In genomic region chrX:140762061-140762460, GRCh38 we compare ENCODE assay signal across 9 cellular contexts. TPM values are rescaled to one million over a fixed set of nuclear protein-coding genes. Genes with fewer than 3 reads are reported as not detected.
A peak's percentile ranks its signal among the peaks of the same experiment; 100 is the strongest.
DNase-seq lines count a peak whose midpoint lies in the region; TF ChIP-seq lines count a peak whose summit lies in the region.
"Had no signal": no experiment of that assay in that cellular context is flagged by ENCODE, and none has a peak within 500 bp of the region (broad histone marks: within the 10 kb centered on the region; RNA-seq: fewer than 3 reads in every experiment).

No MANE protein-coding gene starts in this region.

- no peaks in the 10 kb centered on the region for H3K36me3 ChIP-seq in MM.1S (replicated peaks; ENCODE audit: insufficient read depth, low read length)

- H3K4me2 ChIP-seq in MM.1S (ENCODE audit: low read depth, low read length): peak overlapping the region; percentile 18; the same call in 1 of the 2 replicates

- no peaks in the 10 kb centered on the region for H3K9me3 Mint-ChIP-seq in activated CD4-positive, alpha-beta T cell treated with anti-CD3 and anti-CD28 coated beads, Interleukin-2, amount 10 ng/mL, durations not matched to agents 7 days and 5 days
- H3K9me3 Mint-ChIP-seq in activated T-helper 2 cell treated with anti-CD3 and anti-CD28 coated beads, Interferon-gamma antibody, Interleukin-2, Interleukin-4, amounts not matched to agents 10 μg/mL and 5 μg/mL and 100 μg/mL, durations not matched to agents 14 hours and 24 hours and 36 hours: no peaks in the 10 kb centered on the region

- no peaks in the 10 kb centered on the region for H3F3A ChIP-seq in MM.1S (ENCODE audit: insufficient read depth, low read length)

- H3K27ac ChIP-seq in MM.1S (ENCODE audit: low read length): no peak overlapping the region
- H3K27ac ChIP-seq: epithelial cell of prostate had no signal

- peak; percentile 90 for TF ChIP-seq CTCF in MM.1S (IDR thresholded peaks at IDR 0.05; ENCODE audit: low read length)

- no peaks in the 10 kb centered on the region for H3K79me2 ChIP-seq in MM.1S (ENCODE audit: low read length)

- 0 out of 2 replicates have a peak, but pooled peaks cover 4% of the 10 kb centered on the region for H3K4me1 ChIP-seq in MM.1S (ENCODE audit: low read length)

- H2AFZ ChIP-seq in MM.1S (ENCODE audit: low read length): no peak overlapping the region

- H3K4me3 Mint-ChIP-seq in activated CD4-positive, alpha-beta T cell treated with anti-CD3 and anti-CD28 coated beads, Interleukin-2, amount 10 ng/mL, durations not matched to agents 7 days and 5 days: no peak overlapping the region
- H3K4me3 Mint-ChIP-seq in activated T-helper 2 cell treated with anti-CD3 and anti-CD28 coated beads, Interferon-gamma antibody, Interleukin-2, Interleukin-4, amounts not matched to agents 10 μg/mL and 5 μg/mL and 100 μg/mL, durations not matched to agents 14 hours and 24 hours and 36 hours (ENCODE audit: low read depth): no peak overlapping the region

- H3K27me3 ChIP-seq in MM.1S (replicated peaks; ENCODE audit: insufficient read depth, low read length): no peaks in the 10 kb centered on the region

- H3K9me2 ChIP-seq in MM.1S (replicated peaks; ENCODE audit: insufficient read depth, low read length): no peaks in the 10 kb centered on the region

- peak; percentile 36 for DNase-seq in stimulated activated CD4-positive, alpha-beta T cell treated with anti-CD3 and anti-CD28 coated beads, Interleukin-15, amount 100 ng/mL, for 24 hours
- no peak for DNase-seq in stimulated activated CD4-positive, alpha-beta T cell treated with anti-CD3 and anti-CD28 coated beads, Interleukin-12 subunit alpha, Interleukin-12 subunit beta, amount 100 ng/mL, for 4 hours
- peak; percentile 49 for DNase-seq in H4 (ENCODE audit: low spot score)
- DNase-seq in MM.1S: peak; percentile 73
- DNase-seq in activated CD4-positive, alpha-beta T cell treated with anti-CD3 and anti-CD28 coated beads, Interleukin-2, amount 10 ng/mL, durations not matched to agents 7 days and 5 days: peak; percentile 44
- DNase-seq in germinal center (ENCODE audit: low spot score): peak; percentile 1
- DNase-seq in pons (ENCODE audit: low spot score): peak; percentile 82
- no peak for DNase-seq in activated T-helper 2 cell treated with anti-CD3 and anti-CD28 coated beads, Interferon-gamma antibody, Interleukin-2, Interleukin-4, amounts not matched to agents 10 μg/mL and 5 μg/mL and 100 μg/mL, durations not matched to agents 14 hours and 24 hours and 36 hours (ENCODE audit: low spot score)

- H3K9ac ChIP-seq in MM.1S (ENCODE audit: low read length): no peak overlapping the region

- H3K27ac Mint-ChIP-seq in activated CD4-positive, alpha-beta T cell treated with anti-CD3 and anti-CD28 coated beads, Interleukin-2, amount 10 ng/mL, durations not matched to agents 7 days and 5 days: no peak overlapping the region
- H3K27ac Mint-ChIP-seq in activated T-helper 2 cell treated with anti-CD3 and anti-CD28 coated beads, Interferon-gamma antibody, Interleukin-2, Interleukin-4, amounts not matched to agents 10 μg/mL and 5 μg/mL and 100 μg/mL, durations not matched to agents 14 hours and 24 hours and 36 hours: no peak overlapping the region

- no peak overlapping the region for H3K4me3 ChIP-seq in MM.1S (ENCODE audit: low read length)

- H4K20me1 ChIP-seq in MM.1S (ENCODE audit: insufficient read depth, low read length): no peaks in the 10 kb centered on the region

- H3K27me3 Mint-ChIP-seq in activated CD4-positive, alpha-beta T cell treated with anti-CD3 and anti-CD28 coated beads, Interleukin-2, amount 10 ng/mL, durations not matched to agents 7 days and 5 days: peaks cover 10% of the 10 kb centered on the region
- peaks cover 12% of the 10 kb centered on the region for H3K27me3 Mint-ChIP-seq in activated T-helper 2 cell treated with anti-CD3 and anti-CD28 coated beads, Interferon-gamma antibody, Interleukin-2, Interleukin-4, amounts not matched to agents 10 μg/mL and 5 μg/mL and 100 μg/mL, durations not matched to agents 14 hours and 24 hours and 36 hours (ENCODE audit: low read depth)

- H3K36me3 Mint-ChIP-seq in activated CD4-positive, alpha-beta T cell treated with anti-CD3 and anti-CD28 coated beads, Interleukin-2, amount 10 ng/mL, durations not matched to agents 7 days and 5 days (ENCODE audit: low read depth): no peaks in the 10 kb centered on the region
- H3K36me3 Mint-ChIP-seq in activated T-helper 2 cell treated with anti-CD3 and anti-CD28 coated beads, Interferon-gamma antibody, Interleukin-2, Interleukin-4, amounts not matched to agents 10 μg/mL and 5 μg/mL and 100 μg/mL, durations not matched to agents 14 hours and 24 hours and 36 hours (ENCODE audit: low read depth): no peaks in the 10 kb centered on the region

- intact Hi-C loops in activated T-helper 2 cell treated with anti-CD3 and anti-CD28 coated beads, Interferon-gamma antibody, Interleukin-2, Interleukin-4, amounts not matched to agents 10 μg/mL and 5 μg/mL and 100 μg/mL, durations not matched to agents 14 hours and 24 hours and 36 hours (cut with micrococcal nuclease): loop anchor here (10.0 kb wide), 1 partner anchor 257 kb away; the partner anchor contains the start of gene SOX3

- POLR2A ChIA-PET in activated CD4-positive, alpha-beta T cell treated with anti-CD3 and anti-CD28 coated beads, Interleukin-2, amount 10 ng/mL, durations not matched to agents 7 days and 5 days (lab: Charles Lee): no interaction called here

- CTCF ChIA-PET in activated CD4-positive, alpha-beta T cell treated with anti-CD3 and anti-CD28 coated beads, Interleukin-2, amount 10 ng/mL, durations not matched to agents 7 days and 5 days (lab: Charles Lee): interaction anchor here (0.8 to 1.7 kb wide), 3 partner anchors 8 to 70 kb away, joined by 3 to 4 read pairs (median 3); no protein-coding TSS in a partner anchor

- H3K9me3 ChIP-seq in MM.1S (replicated peaks; ENCODE audit: insufficient read depth, low read length): no peaks in the 10 kb centered on the region

- H3K4me1 Mint-ChIP-seq in activated CD4-positive, alpha-beta T cell treated with anti-CD3 and anti-CD28 coated beads, Interleukin-2, amount 10 ng/mL, durations not matched to agents 7 days and 5 days: peaks cover 13% of the 10 kb centered on the region
- H3K4me1 Mint-ChIP-seq in activated T-helper 2 cell treated with anti-CD3 and anti-CD28 coated beads, Interferon-gamma antibody, Interleukin-2, Interleukin-4, amounts not matched to agents 10 μg/mL and 5 μg/mL and 100 μg/mL, durations not matched to agents 14 hours and 24 hours and 36 hours (ENCODE audit: low read depth): no peaks in the 10 kb centered on the region

RNA-seq across cellular contexts. Expression of gene LINC00632, which starts 52.5 kb away (rescaled TPM):
- 0.54 and 1.5 TPM in 2 replicates for total RNA-seq in H4 (2014; rRNA removed; shearing (Covaris generic))
- 10 to 100 TPM in 1 of 2 experiments, 1 to 10 TPM in 1; 8.0 to 14.3 TPM for total RNA-seq in activated CD4-positive, alpha-beta T cell treated with anti-CD3 and anti-CD28 coated beads, Interleukin-2, amount 10 ng/mL, durations not matched to agents 7 days and 5 days
- total RNA-seq in activated T-helper 2 cell treated with anti-CD3 and anti-CD28 coated beads, Interferon-gamma antibody, Interleukin-2, Interleukin-4, amounts not matched to agents 10 μg/mL and 5 μg/mL and 100 μg/mL, durations not matched to agents 14 hours and 24 hours and 36 hours: 3.1 and 3.3 TPM in 2 replicates

Comparison
In these comparisons a context has a peak if more than half of its experiments do, and no peak if none do; other contexts are left out.
1. DNase-seq: peak in stimulated activated CD4-positive, alpha-beta T cell treated with anti-CD3 and anti-CD28 coated beads, Interleukin-15, amount 100 ng/mL, for 24 hours (single experiment), H4 (single experiment), MM.1S (single experiment), activated CD4-positive, alpha-beta T cell treated with anti-CD3 and anti-CD28 coated beads, Interleukin-2, amount 10 ng/mL, durations not matched to agents 7 days and 5 days (single experiment), germinal center (single experiment) and pons (single experiment); none in stimulated activated CD4-positive, alpha-beta T cell treated with anti-CD3 and anti-CD28 coated beads, Interleukin-12 subunit alpha, Interleukin-12 subunit beta, amount 100 ng/mL, for 4 hours (single experiment) and activated T-helper 2 cell treated with anti-CD3 and anti-CD28 coated beads, Interferon-gamma antibody, Interleukin-2, Interleukin-4, amounts not matched to agents 10 μg/mL and 5 μg/mL and 100 μg/mL, durations not matched to agents 14 hours and 24 hours and 36 hours (single experiment).